ENCODE assay signal across 23 cellular contexts in the genomic region with DNA sequence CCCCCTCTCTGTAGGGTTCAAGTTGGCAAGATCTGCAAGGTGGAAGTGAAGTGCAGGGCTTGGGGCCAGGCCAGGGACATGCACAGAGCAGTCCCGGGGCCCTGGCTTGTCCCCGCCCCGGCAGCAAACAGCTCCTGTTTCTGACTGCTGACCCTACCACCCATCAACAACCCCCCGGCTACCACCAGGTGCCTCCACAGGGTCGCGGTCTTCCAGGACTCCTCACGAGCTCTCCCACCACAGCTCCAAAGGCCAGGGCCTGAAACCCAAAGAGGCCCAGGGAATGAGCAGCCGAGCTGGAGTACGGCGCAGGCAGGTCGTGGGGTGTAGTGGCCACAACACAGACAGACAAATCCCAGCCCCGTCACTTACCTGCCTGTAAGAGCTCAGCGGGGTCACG.
"Had no signal": no experiment of that assay in that cellular context is flagged by ENCODE, and none has a peak within 500 bp of the region (broad histone marks: within the 10 kb centered on the region; RNA-seq: fewer than 3 reads in every experiment).

No MANE protein-coding gene starts in this region.

- H3K9ac ChIP-seq: parathyroid adenoma had no signal

- H3K4me3 ChIP-seq: esophagus squamous epithelium, lung, mucosa of descending colon, right atrium auricular region, spleen, tibial nerve had no signal

- H3K4me3 Mint-ChIP-seq: activated B cell treated with CpG ODN at 0.5 μM for 24 hours; activated CD8-positive, alpha-beta T cell treated with anti-CD3 and anti-CD28 coated beads for 36 hours; activated T-cell treated with anti-CD3 and anti-CD28 coated beads, Interleukin-2, amount 50 U/mL, for 4 hours; activated T-helper 17 cell treated with anti-CD3 and anti-CD28 coated beads, Interleukin-2, amount 50 U/mL, for 72 hours; nephron progenitor cell had no signal

- H3K27me3 ChIP-seq: esophagus squamous epithelium, right atrium auricular region, spleen, tibial nerve had no signal

- ATAC-seq: activated CD8-positive, alpha-beta T cell treated with anti-CD3 and anti-CD28 coated beads for 36 hours; activated T-cell treated with anti-CD3 and anti-CD28 coated beads, Interleukin-2, amount 50 U/mL, for 4 hours; activated T-helper 17 cell treated with anti-CD3 and anti-CD28 coated beads, Interleukin-2, amount 50 U/mL, for 72 hours had no signal

- H3K27ac ChIP-seq: esophagus squamous epithelium, parathyroid adenoma, right atrium auricular region, spleen, tibial nerve had no signal

- H3K9me3 ChIP-seq: esophagus squamous epithelium, mucosa of descending colon, right atrium auricular region, spleen, tibial nerve had no signal

- H3K27ac Mint-ChIP-seq: activated B cell treated with CpG ODN at 0.5 μM for 24 hours; activated CD8-positive, alpha-beta T cell treated with anti-CD3 and anti-CD28 coated beads for 36 hours; activated T-helper 17 cell treated with anti-CD3 and anti-CD28 coated beads, Interleukin-2, amount 50 U/mL, for 72 hours; nephron progenitor cell had no signal

- H3K36me3 ChIP-seq: esophagus squamous epithelium, right atrium auricular region, spleen, tibial nerve had no signal

- H3K9me3 Mint-ChIP-seq: activated B cell treated with CpG ODN at 0.5 μM for 24 hours; activated CD8-positive, alpha-beta T cell treated with anti-CD3 and anti-CD28 coated beads for 36 hours; activated T-cell treated with anti-CD3 and anti-CD28 coated beads, Interleukin-2, amount 50 U/mL, for 4 hours; activated T-helper 17 cell treated with anti-CD3 and anti-CD28 coated beads, Interleukin-2, amount 50 U/mL, for 72 hours; nephron progenitor cell had no signal

- H3K4me1 ChIP-seq: parathyroid adenoma had no signal

- H3K27me3 Mint-ChIP-seq: activated CD8-positive, alpha-beta T cell treated with anti-CD3 and anti-CD28 coated beads for 36 hours had no signal

- DNase-seq: activated B cell treated with CpG ODN at 0.5 μM for 24 hours; activated CD4-positive, alpha-beta T cell treated with anti-CD3 and anti-CD28 coated beads, Interleukin-2, amount 50 U/mL, for 1 hour; activated CD8-positive, alpha-beta T cell treated with anti-CD3 and anti-CD28 coated beads for 36 hours; activated gamma-delta T cell treated with Interleukin-2 at 50 U/mL for 16 hours; activated naive CD4-positive, alpha-beta T cell treated with anti-CD3 and anti-CD28 coated beads, Interleukin-2, amount 50 U/mL, for 16 hours; activated T-cell treated with anti-CD3 and anti-CD28 coated beads, Interleukin-2, amount 50 U/mL, for 4 hours; amniotic stem cell; caudate nucleus; effector CD4-positive, alpha-beta T cell; esophagus squamous epithelium; foreskin melanocyte; kidney glomerular epithelial cell; mesendoderm; nephron progenitor cell; occipital lobe; spleen; stimulated activated naive CD4-positive, alpha-beta T cell treated with Interleukin-2 at 50 U/mL for 16 hours had no signal
